2 cellular contexts compared by ENCODE assay signal in genomic region chr12:132986885-132987225, GRCh38.
TF ChIP-seq lines count a peak whose summit lies in the region.

No MANE protein-coding gene starts in this region.

TF ChIP-seq in HEK293, 187 proteins besides CTCF, POLR2A, EP300 and RAD21 (continued from another document):
- TF ChIP-seq ZNF830 (tag by site-specific recombination; IDR thresholded peaks at IDR 0.05; ENCODE audit: low read depth): no peak
- no peak for TF ChIP-seq ZNF221 (tag by site-specific recombination; IDR thresholded peaks at IDR 0.05; ENCODE audit: borderline replicate concordance)

TF ChIP-seq in WTC11, 78 proteins besides CTCF, POLR2A, EP300 and RAD21 (continued from another document):
- TF ChIP-seq STAT6 (CRISPR knock-in tag; conservative IDR thresholded peaks at IDR 0.05; ENCODE audit: low read depth) (no peak), FOXK1 (CRISPR knock-in tag; IDR thresholded peaks at IDR 0.05) (no peak), ZNF671 (CRISPR knock-in tag; IDR thresholded peaks at IDR 0.05) (no peak), E2F4 (CRISPR knock-in tag; IDR thresholded peaks at IDR 0.05; ENCODE audit: borderline replicate concordance, low read depth) (no peak), ELF4 (CRISPR knock-in tag; IDR thresholded peaks at IDR 0.05; ENCODE audit: low read depth) (no peak), ESRRA (CRISPR knock-in tag; IDR thresholded peaks at IDR 0.05; ENCODE audit: borderline replicate concordance) (no peak), ZNF425 (CRISPR knock-in tag; conservative IDR thresholded peaks at IDR 0.05) (no peak), GABPB1 (CRISPR knock-in tag; IDR thresholded peaks at IDR 0.05) (no peak), NR3C1 (CRISPR knock-in tag; conservative IDR thresholded peaks at IDR 0.05; ENCODE audit: low read depth) (no peak)
TF ChIP-seq in WTC11: peak in this region for 0.
